Comparison of ENCODE assay signal across 10 cellular contexts in genomic region chr13:100262404-100262803, GRCh38.
"Had no signal": no experiment of that assay in that cellular context is flagged by ENCODE, and none has a peak within 500 bp of the region (broad histone marks: within the 10 kb centered on the region; RNA-seq: fewer than 3 reads in every experiment).

No MANE protein-coding gene starts in this region.

- H2AFZ ChIP-seq: GM23248, GM23338 had no signal

- ATAC-seq: GM23338, HCT116 had no signal

- H3K4me2 ChIP-seq: GM23338 had no signal

- H3K9me3 ChIP-seq: HAP-1 had no signal

- H3K4me1 ChIP-seq: HAP-1 had no signal

- H3K27ac ChIP-seq: GM23248 had no signal

- FAIRE-seq: H1 had no signal

- H3K4me3 ChIP-seq: GM23248, GM23338, HAP-1 had no signal

- DNase-seq: GM23248, GOT3, H7, H9, HCEC 1CT, HFFc6 had no signal

- H3K9ac ChIP-seq: GM23248 had no signal

- H3K36me3 ChIP-seq: HAP-1 had no signal
